In the genomic region with DNA sequence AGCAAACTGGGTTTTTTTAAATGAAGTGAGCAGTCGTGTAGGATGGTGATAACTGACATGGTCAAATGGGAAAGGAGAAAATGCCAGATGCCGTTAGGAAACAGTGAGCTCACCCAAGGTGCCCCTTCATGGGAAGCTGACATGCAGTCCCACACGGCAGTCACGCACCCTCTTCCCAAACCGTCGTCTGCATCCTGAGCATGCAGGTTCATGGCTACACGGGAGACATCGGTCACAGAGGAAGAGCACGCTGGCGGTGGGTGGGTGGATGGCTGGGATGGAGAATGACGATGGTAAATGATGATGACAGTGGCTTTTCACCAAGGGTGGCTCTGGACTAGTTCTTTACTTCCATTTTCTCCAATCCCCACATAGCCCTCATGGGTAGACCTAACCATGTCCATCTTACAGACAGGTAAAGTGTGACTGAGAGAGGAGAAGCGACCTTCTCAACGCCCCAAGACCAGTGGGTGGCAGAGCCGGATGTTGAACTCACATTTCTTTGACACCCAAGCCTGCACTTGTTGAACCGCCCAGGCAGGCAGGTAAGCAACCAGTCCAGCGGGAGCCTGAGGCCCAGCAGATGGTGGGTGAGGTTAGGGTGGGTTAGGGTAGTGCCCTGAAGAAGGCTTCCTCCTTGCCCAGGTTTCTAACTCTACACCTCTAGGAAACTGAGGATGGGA, we compare ENCODE assay signal across 1 cellular context.
TF ChIP-seq lines count a peak whose summit lies in the region.

No MANE protein-coding gene starts in this region.

TF ChIP-seq in IMR-90, 13 proteins besides CTCF, POLR2A, EP300 and RAD21 (continued from another document):
- TF ChIP-seq ELK1 (IDR thresholded peaks at IDR 0.05; ENCODE audit: borderline replicate concordance, low read depth, low read length): no peak
- no peak for TF ChIP-seq FOS (IDR thresholded peaks at IDR 0.05; ENCODE audit: low read depth, low read length)
- no peak for TF ChIP-seq BHLHE40 (IDR thresholded peaks at IDR 0.05; ENCODE audit: low read depth, low read length)
- no peak for TF ChIP-seq MAZ (IDR thresholded peaks at IDR 0.05; ENCODE audit: borderline replicate concordance, low read depth, low read length)
- TF ChIP-seq CHD1 (IDR thresholded peaks at IDR 0.05; ENCODE audit: low read depth, low read length): no peak
TF ChIP-seq in IMR-90: peak in this region for 0.
